ENCODE assay signal across 12 cellular contexts in genomic region chr1:119742193-119742592, GRCh38. TPM values are rescaled to one million over a fixed set of nuclear protein-coding genes. Genes with fewer than 3 reads are reported as not detected.
DNase-seq lines count a peak whose midpoint lies in the region; ATAC-seq and TF ChIP-seq lines count a peak whose summit lies in the region.
"Had no signal": no experiment of that assay in that cellular context is flagged by ENCODE, and none has a peak within 500 bp of the region (broad histone marks: within the 10 kb centered on the region; RNA-seq: fewer than 3 reads in every experiment).

No MANE protein-coding gene starts in this region.

- peak overlapping the region in 8 of 10 donors; percentile 22 to 76 (median 60) for H3K27ac ChIP-seq in heart right ventricle

- peaks cover 36% of the 10 kb centered on the region for H3K36me3 Mint-ChIP-seq in nephron progenitor cell (ENCODE audit: low read depth)
- H3K36me3 Mint-ChIP-seq in stimulated activated effector memory CD8-positive, alpha-beta T cell treated with anti-CD3 and anti-CD28 coated beads, Interleukin-12 subunit alpha, Interleukin-12 subunit beta, amount 100 ng/mL, for 72 hours = no peaks in the 10 kb centered on the region

- H3K36me3 ChIP-seq in heart right ventricle = no peaks in the 10 kb centered on the region

- intact Hi-C loops in heart right ventricle (cut with DNase I) = loop anchor here in 2 of 10 donors (5.0 to 10.0 kb wide), 3 partner anchors 65 to 203 kb away; no protein-coding TSS in a partner anchor

- H3K9me3 ChIP-seq in heart right ventricle = no peaks in the 10 kb centered on the region

- H3K27me3 ChIP-seq in heart right ventricle = no peaks in the 10 kb centered on the region

- peaks cover 0 to 45% (median 8%) of the 10 kb centered on the region in 9 donors for H3K4me1 ChIP-seq in heart right ventricle

- H3K4me3 Mint-ChIP-seq in nephron progenitor cell = no peak overlapping the region
- H3K4me3 Mint-ChIP-seq in stimulated activated effector memory CD8-positive, alpha-beta T cell treated with anti-CD3 and anti-CD28 coated beads, Interleukin-12 subunit alpha, Interleukin-12 subunit beta, amount 100 ng/mL, for 72 hours = no peak overlapping the region

- no peak for TF ChIP-seq POLR2A in erythroblast (IDR thresholded peaks at IDR 0.05; ENCODE audit: low read length)

- peaks cover 4% of the 10 kb centered on the region for H3K27me3 Mint-ChIP-seq in nephron progenitor cell (ENCODE audit: low read depth, poor library complexity)

- H3K9me3 Mint-ChIP-seq in nephron progenitor cell = no peaks in the 10 kb centered on the region
- no peaks in the 10 kb centered on the region for H3K9me3 Mint-ChIP-seq in stimulated activated effector memory CD8-positive, alpha-beta T cell treated with anti-CD3 and anti-CD28 coated beads, Interleukin-12 subunit alpha, Interleukin-12 subunit beta, amount 100 ng/mL, for 72 hours

- WGBS in heart right ventricle, 2 donors = 47 to 53% methylated on average over 7 of the region's 7 CpGs

- H3K4me1 Mint-ChIP-seq in nephron progenitor cell = peaks cover 39% of the 10 kb centered on the region
- peaks cover 6% of the 10 kb centered on the region for H3K4me1 Mint-ChIP-seq in stimulated activated effector memory CD8-positive, alpha-beta T cell treated with anti-CD3 and anti-CD28 coated beads, Interleukin-12 subunit alpha, Interleukin-12 subunit beta, amount 100 ng/mL, for 72 hours

- TF ChIP-seq CTCF in heart right ventricle (IDR thresholded peaks at IDR 0.05) = no peak
- TF ChIP-seq CTCF in nephron progenitor cell (IDR thresholded peaks at IDR 0.05) = no peak

- no peak overlapping the region for H3K4me3 ChIP-seq in heart right ventricle

- DNase-seq in EH (ENCODE audit: low read depth) (peak; percentile 69), amniotic epithelial cell (ENCODE audit: low read depth) (peak; percentile 39), heart right ventricle (peak; percentile 34 to 39), nephron progenitor cell (no peak), erythroblast (lab: John Stamatoyannopoulos, UW) (no peak), NCI-H524 (lab: John Stamatoyannopoulos, UW) (no peak), NCI-H2227 (lab: John Stamatoyannopoulos, UW; ENCODE audit: unreplicated experiment) (no peak)
- DNase-seq in stimulated activated effector memory CD8-positive, alpha-beta T cell treated with anti-CD3 and anti-CD28 coated beads, Interleukin-12 subunit alpha, Interleukin-12 subunit beta, amount 100 ng/mL, for 72 hours (ENCODE audit: low spot score in 2 of 2) = no peak
- DNase-seq: activated CD8-positive, alpha-beta memory T cell treated with anti-CD3 and anti-CD28 coated beads, Interleukin-2, amount 50 U/mL, for 48 hours; NCI-H524 treated with DMSO at 0.1 percent for 48 hours; SHP77; stimulated activated CD8-positive, alpha-beta memory T cell treated with anti-CD3 and anti-CD28 coated beads, Interleukin-4, amount 100 ng/mL, for 48 hours had no signal

- peak overlapping the region; percentile 71 for H3K27ac Mint-ChIP-seq in nephron progenitor cell
- no peak overlapping the region for H3K27ac Mint-ChIP-seq in stimulated activated effector memory CD8-positive, alpha-beta T cell treated with anti-CD3 and anti-CD28 coated beads, Interleukin-12 subunit alpha, Interleukin-12 subunit beta, amount 100 ng/mL, for 72 hours

- peak; percentile 46 to 84 (median 72) for ATAC-seq in heart right ventricle
- ATAC-seq in stimulated activated effector memory CD8-positive, alpha-beta T cell treated with anti-CD3 and anti-CD28 coated beads, Interleukin-12 subunit alpha, Interleukin-12 subunit beta, amount 100 ng/mL, for 72 hours = no peak

RNA-seq across cellular contexts. Expression of gene HMGCS2, which starts 26.5 kb away (rescaled TPM):
- total RNA-seq in heart right ventricle = 100 to 1,000 TPM in 2 of 10 donors, 10 to 100 TPM in 3, 1 to 10 TPM in 4, under 1 TPM in 1; 0.83 to 313 (median 11.2) TPM
- polyA plus RNA-seq in heart right ventricle = 10 to 100 TPM in 1 of 2 donors, 1 to 10 TPM in 1; 1.1 to 36.9 TPM

RNA-seq across cellular contexts. Expression of gene PHGDH, which starts 30.5 kb away (rescaled TPM):
- total RNA-seq in heart right ventricle = 1 to 10 TPM; 3.8 to 8.9 (median 5.0) TPM
- 10 to 100 TPM in 1 of 2 donors, 1 to 10 TPM in 1; 4.5 to 23.4 TPM for polyA plus RNA-seq in heart right ventricle

Comparison
In these comparisons a context has a peak if more than half of its experiments do, and no peak if none do; other contexts are left out.
1. DNase-seq: peak in EH (single experiment), amniotic epithelial cell (single experiment) and heart right ventricle (2 of 2); none in nephron progenitor cell (single experiment), erythroblast (0 of 2), stimulated activated effector memory CD8-positive, alpha-beta T cell treated with anti-CD3 and anti-CD28 coated beads, Interleukin-12 subunit alpha, Interleukin-12 subunit beta, amount 100 ng/mL, for 72 hours (0 of 2), NCI-H524 (0 of 2) and NCI-H2227 (single experiment).